Comparison of ENCODE assay signal across 19 cellular contexts in the genomic region with DNA sequence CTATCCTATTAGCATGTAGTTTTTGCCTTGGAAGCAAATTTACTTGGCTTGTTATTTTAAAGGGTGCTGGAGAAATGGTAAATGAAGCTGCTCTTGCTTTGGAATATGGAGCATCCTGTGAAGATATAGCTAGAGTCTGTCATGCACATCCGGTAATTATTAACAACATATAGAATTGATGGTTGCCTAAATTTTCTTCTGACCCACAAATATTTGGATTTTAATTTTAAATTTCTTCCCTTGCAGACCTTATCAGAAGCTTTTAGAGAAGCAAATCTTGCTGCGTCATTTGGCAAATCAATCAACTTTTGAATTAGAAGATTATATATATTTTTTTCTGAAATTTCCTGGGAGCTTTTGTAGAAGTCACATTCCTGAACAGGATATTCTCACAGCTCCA. TPM values are rescaled to one million over a fixed set of nuclear protein-coding genes. Genes with fewer than 3 reads are reported as not detected.
DNase-seq lines count a peak whose midpoint lies in the region; ATAC-seq, FAIRE-seq and TF ChIP-seq lines count a peak whose summit lies in the region.
"Had no signal": no experiment of that assay in that cellular context is flagged by ENCODE, and none has a peak within 500 bp of the region (broad histone marks: within the 10 kb centered on the region; RNA-seq: fewer than 3 reads in every experiment).

No MANE protein-coding gene starts in this region.

- no peak for TF ChIP-seq CTCF in SK-N-SH (IDR thresholded peaks at IDR 0.05)
- TF ChIP-seq CTCF in K562 (IDR thresholded peaks at IDR 0.05 in 2 of 3, conservative IDR thresholded peaks at IDR 0.05 in 1 of 3; ENCODE audit: insufficient read depth in 2 of 3, low read depth in 1 of 3, low read length in 3 of 3), result no peak
- TF ChIP-seq CTCF in smooth muscle cell (IDR thresholded peaks at IDR 0.05; ENCODE audit: borderline replicate concordance, insufficient read depth, poor library complexity, severe bottlenecking), result no peak

- H3K27me3 ChIP-seq in SK-N-SH (ENCODE audit: insufficient read depth) (no peaks in the 10 kb centered on the region), K562 (ENCODE audit: control insufficient read depth in 2 of 2, insufficient read depth in 2 of 2, low read length in 2 of 2) (no peaks in the 10 kb centered on the region), smooth muscle cell (ENCODE audit: low read depth) (no peaks in the 10 kb centered on the region)
- H3K27me3 ChIP-seq: BLaER1 had no signal

- H3K9me2 ChIP-seq in SK-N-SH, result no peaks in the 10 kb centered on the region

- no peaks in the 10 kb centered on the region for H3K9me3 ChIP-seq in SK-N-SH
- H3K9me3 ChIP-seq in SK-N-MC (ENCODE audit: low read depth, low read length), result no peaks in the 10 kb centered on the region
- H3K9me3 ChIP-seq in K562 (replicated peaks; ENCODE audit: control insufficient read depth, insufficient read depth, low read depth, low read length), result no peaks in the 10 kb centered on the region
- no peaks in the 10 kb centered on the region for H3K9me3 ChIP-seq in smooth muscle cell (replicated peaks; ENCODE audit: low read depth)
- H3K9me3 ChIP-seq: A549, BLaER1, HAP-1 had no signal

- TF ChIP-seq EP300 in SK-N-SH (IDR thresholded peaks at IDR 0.05; ENCODE audit: borderline replicate concordance in 1 of 2, low read depth in 1 of 2, low read length in 1 of 2) (no peak), K562 (IDR thresholded peaks at IDR 0.05; ENCODE audit: low read length) (no peak)

- in situ Hi-C loops in K562 (cut with MboI), result no loop called here

- WGBS in SK-N-SH (ENCODE audit: low lambda C conversion rate), result 95% methylated on average over 2 of the region's 2 CpGs
- WGBS in K562 (ENCODE audit: insufficient coverage, low coverage, missing lambda C conversion rate), result 96% methylated on average over 2 of the region's 2 CpGs
- WGBS in smooth muscle cell (ENCODE audit: low lambda C conversion rate), result 98% methylated on average over 2 of the region's 2 CpGs

- TF ChIP-seq POLR2A in K562 (conservative IDR thresholded peaks at IDR 0.05), result no peak

- BruUV-seq in K562 (replicated peaks; lab: Mats Ljungman, UMichigan), result no TSS peak

- H3K36me3 ChIP-seq in SK-N-SH (replicated peaks in 1 of 2; ENCODE audit: control insufficient read depth in 1 of 2, insufficient read depth in 2 of 2, low read length in 1 of 2) (peaks cover 80 to 88% of the 10 kb centered on the region in 2 experiments), SK-N-MC (ENCODE audit: insufficient read depth, low read length) (peaks cover 94% of the 10 kb centered on the region), K562 (ENCODE audit: control insufficient read depth, insufficient read depth, low read length) (peaks cover 93% of the 10 kb centered on the region), smooth muscle cell (ENCODE audit: low read depth) (peaks cover 33% of the 10 kb centered on the region)

- POLR2A ChIA-PET in SK-N-SH (lab: Yijun Ruan, JAX), result no interaction called here
- POLR2A ChIA-PET in K562 (lab: Yijun Ruan, JAX), result interaction anchor here (0.6 to 2.6 kb wide), 6 partner anchors 11 to 750 kb away, joined by 3 to 14 read pairs (median 4); partner anchors contain the start of gene HBP1

- H3K4me3 ChIP-seq in SK-N-SH (ENCODE audit: low read depth in 2 of 2, low read length in 1 of 2), result no peak overlapping the region
- no peak overlapping the region for H3K4me3 ChIP-seq in SK-N-MC
- no peak overlapping the region for H3K4me3 ChIP-seq in K562
- no peak overlapping the region for H3K4me3 ChIP-seq in smooth muscle cell
- H3K4me3 ChIP-seq: A549, BLaER1, GM23248, HAP-1 had no signal

- peaks cover 35% of the 10 kb centered on the region for H3F3A ChIP-seq in SK-N-SH (replicated peaks; ENCODE audit: insufficient read depth)
- peaks cover 38% of the 10 kb centered on the region for H3F3A ChIP-seq in smooth muscle cell (ENCODE audit: low read depth)

- CTCF ChIA-PET in SK-N-SH (lab: Yijun Ruan, JAX) (interaction anchor here (0.7 to 1.6 kb wide), 7 partner anchors 10 to 578 kb away, joined by 3 to 8 read pairs (median 3); no protein-coding TSS in a partner anchor), K562 (lab: Yijun Ruan, JAX; ENCODE audit: low intra/inter-chr PET ratio) (no interaction called here)

- H3K9ac ChIP-seq in SK-N-SH, result no peak overlapping the region
- no peak overlapping the region for H3K9ac ChIP-seq in SK-N-MC (ENCODE audit: insufficient read length)
- no peak overlapping the region for H3K9ac ChIP-seq in K562 (ENCODE audit: insufficient read depth in 1 of 2, low read depth in 2 of 2, low read length in 2 of 2)
- no peak overlapping the region for H3K9ac ChIP-seq in smooth muscle cell (ENCODE audit: low read depth)
- H3K9ac ChIP-seq: BLaER1, GM23248 had no signal

- no peak overlapping the region for H2AFZ ChIP-seq in SK-N-SH (ENCODE audit: low read depth)
- H2AFZ ChIP-seq in K562 (ENCODE audit: low read depth, low read length), result no peak overlapping the region
- H2AFZ ChIP-seq in smooth muscle cell (ENCODE audit: low read depth), result no peak overlapping the region
- H2AFZ ChIP-seq: GM23248 had no signal

- H3K79me2 ChIP-seq in SK-N-SH (ENCODE audit: insufficient read depth) (peaks cover 27% of the 10 kb centered on the region), K562 (ENCODE audit: control insufficient read depth, insufficient read depth, low read length) (peaks cover 8% of the 10 kb centered on the region; the same call in 2 of the 3 replicates), smooth muscle cell (ENCODE audit: low read depth) (peaks cover 5% of the 10 kb centered on the region)

- FAIRE-seq in K562 (lab: Jason Lieb, UNC), result no peak
- FAIRE-seq: A549, HTR-8/SVneo had no signal

- ATAC-seq in SK-N-SH treated with all-trans-retinoic acid at 6 μM for 48 hours (no peak), K562 (no peak), GM19023 (IDR thresholded peaks at IDR 0.05; ENCODE audit: unreplicated experiment) (no peak)

- H3K4me2 ChIP-seq in SK-N-SH, result no peak overlapping the region
- H3K4me2 ChIP-seq in K562 (ENCODE audit: insufficient read depth, low read length), result no peak overlapping the region
- no peak overlapping the region for H3K4me2 ChIP-seq in smooth muscle cell
- H3K4me2 ChIP-seq: A549, BLaER1 had no signal

- no peaks in the 10 kb centered on the region for H3K9me1 ChIP-seq in K562 (ENCODE audit: control insufficient read depth, insufficient read depth, low read length)

- DNase-seq in SK-N-SH (no peak), SK-N-MC (ENCODE audit: low read depth, low spot score) (no peak), K562 (ENCODE audit: extremely low read depth in 1 of 4, low spot score in 3 of 4) (no peak), smooth muscle cell (lab: John Stamatoyannopoulos, UW; ENCODE audit: unreplicated experiment) (no peak), hypothalamus (lab: John Stamatoyannopoulos, UW) (no peak)
- no peak for DNase-seq in effector CD8-positive, alpha-beta T cell (lab: John Stamatoyannopoulos, UW)
- DNase-seq: CD4-positive, alpha-beta memory T cell; DMS153; DMS79 treated with DMSO at 0.1 percent for 48 hours; GF-D8; GM23248; IMR-90 had no signal

- intact Hi-C loops in K562 (cut with micrococcal nuclease), result loop anchor here (5.0 to 10.0 kb wide), 2 partner anchors 56 to 98 kb away; no protein-coding TSS in a partner anchor

- peak overlapping the region; percentile 16 to 36; a peak in 3 of 4 replicates for H3K27ac ChIP-seq in SK-N-SH (ENCODE audit: low read depth in 2 of 2, low read length in 1 of 2)
- peak overlapping the region; percentile 35; the same call in 1 of the 2 replicates for H3K27ac ChIP-seq in SK-N-MC
- no peak overlapping the region for H3K27ac ChIP-seq in K562 (ENCODE audit: extremely low read depth, low read depth, low read length)
- H3K27ac ChIP-seq in smooth muscle cell (ENCODE audit: low read depth), result peak overlapping the region; percentile 19
- H3K27ac ChIP-seq: 22Rv1, A549, BLaER1, GM23248 had no signal

- H3K4me1 ChIP-seq in SK-N-SH (ENCODE audit: control insufficient read depth in 1 of 2, insufficient read depth in 2 of 2, low read depth in 1 of 2, low read length in 1 of 2), result peaks cover 2 to 7% of the 10 kb centered on the region in 2 experiments; a peak in 3 of 4 replicates
- no peaks in the 10 kb centered on the region for H3K4me1 ChIP-seq in K562 (replicated peaks in 1 of 2; ENCODE audit: control insufficient read depth in 2 of 2, insufficient read depth in 2 of 2, low read length in 2 of 2)
- H3K4me1 ChIP-seq in smooth muscle cell (ENCODE audit: low read depth), result no peaks in the 10 kb centered on the region

- H4K20me1 ChIP-seq in SK-N-SH (ENCODE audit: insufficient read depth), result no peaks in the 10 kb centered on the region
- no peaks in the 10 kb centered on the region for H4K20me1 ChIP-seq in K562 (replicated peaks; ENCODE audit: control insufficient read depth, insufficient read depth, low read length)
- peaks cover 28% of the 10 kb centered on the region for H4K20me1 ChIP-seq in smooth muscle cell (ENCODE audit: low read depth)

- TF ChIP-seq RAD21 in SK-N-SH (IDR thresholded peaks at IDR 0.05; ENCODE audit: low read length) (no peak), K562 (CRISPR knock-in tag; conservative IDR thresholded peaks at IDR 0.05 in 1 of 2, IDR thresholded peaks at IDR 0.05 in 1 of 2) (no peak)

TF ChIP-seq in SK-N-SH treated with all-trans-retinoic acid at 6 μM for 48 hours, 23 proteins besides CTCF, POLR2A, EP300 and RAD21 (continues in another document):
- TF ChIP-seq PPARA (CRISPR knock-in tag; IDR thresholded peaks at IDR 0.05; ENCODE audit: borderline replicate concordance), result no peak

TF ChIP-seq in K562, 482 proteins besides CTCF, POLR2A, EP300 and RAD21 (continues in another document):
- no peak for TF ChIP-seq HLTF (IDR thresholded peaks at IDR 0.05)

RNA-seq across cellular contexts. Expression of gene DLD, which starts 28.0 kb away (rescaled TPM):
- polyA plus RNA-seq in SK-N-SH (2012; rRNA removed) (140 and 197 TPM in 2 replicates), K562 (2011; rRNA removed) (269 and 357 TPM in 2 replicates), K562 (2014; fragmentation: Illumina TruSeq; extraction: Trizol) (553 and 639 TPM in 2 replicates), K562 (2014; fragmentation: Nextera tagmentation; extraction: Ambion mirVana) (100 to 1,000 TPM; 406 to 588 TPM), K562 (2014; rRNA removed) (230 and 247 TPM in 2 replicates), smooth muscle cell (51.4 and 71.4 TPM in 2 replicates)
- 221 and 225 TPM in 2 replicates for polyA plus RNA-seq in SK-N-SH (2012; cell fraction: cytosol; rRNA removed)
- 81.0 and 164 TPM in 2 replicates for polyA plus RNA-seq in SK-N-SH (2012; cell fraction: nucleus; rRNA removed)
- total RNA-seq in K562 (2011; cell fraction: chromatin; rRNA removed; ENCODE audit: low replicate concordance), result 145 and 414 TPM in 2 replicates
- 52.5 and 60.0 TPM in 2 replicates for total RNA-seq in K562 (2011; cell fraction: nucleolus; rRNA removed)
- total RNA-seq in K562 (2011; cell fraction: nucleoplasm; rRNA removed), result 116 and 161 TPM in 2 replicates
- total RNA-seq in K562 (2014; rRNA removed) (128 and 130 TPM in 2 replicates), K562 (2014; rRNA removed; fragmentation: Illumina TruSeq; extraction: Trizol) (192 and 248 TPM in 2 replicates), K562 (2015; rRNA removed; fragmentation: Illumina TruSeq; extraction: Trizol) (138 and 155 TPM in 2 replicates), K562 (2021) (190 and 201 TPM in 2 replicates), smooth muscle cell (165 and 172 TPM in 2 replicates)
- polyA plus RNA-seq in K562 (2011; cell fraction: cytosol; rRNA removed), result 144 and 306 TPM in 2 replicates
- polyA plus RNA-seq in K562 (2011; cell fraction: nucleus; rRNA removed), result 65.1 and 120 TPM in 2 replicates
- polyA plus RNA-seq in K562 (2012), result 223 and 282 TPM in 2 replicates
- 509 and 557 TPM in 2 replicates for polyA minus RNA-seq in K562 (2011; rRNA and poly(A)+ RNA removed)
- 79.4 and 89.1 TPM in 2 replicates for polyA minus RNA-seq in K562 (2011; cell fraction: cytosol; rRNA and poly(A)+ RNA removed)
- 57.2 and 97.5 TPM in 2 replicates for polyA minus RNA-seq in K562 (2011; cell fraction: nucleus; rRNA and poly(A)+ RNA removed)
